21 cellular contexts compared by ENCODE assay signal in genomic region chr17:80283116-80283852, GRCh38. TPM values are rescaled to one million over a fixed set of nuclear protein-coding genes. Genes with fewer than 3 reads are reported as not detected.
DNase-seq lines count a peak whose midpoint lies in the region; ATAC-seq, FAIRE-seq and TF ChIP-seq lines count a peak whose summit lies in the region.
"Had no signal": no experiment of that assay in that cellular context is flagged by ENCODE, and none has a peak within 500 bp of the region (broad histone marks: within the 10 kb centered on the region; RNA-seq: fewer than 3 reads in every experiment).

No MANE protein-coding gene starts in this region.

- H3K36me3 Mint-ChIP-seq in T-helper 17 cell (ENCODE audit: low read depth), result peaks cover 2% of the 10 kb centered on the region

- no peaks in the 10 kb centered on the region for H3K9me2 ChIP-seq in hepatocyte (replicated peaks; ENCODE audit: insufficient read depth)
- H3K9me2 ChIP-seq: SK-N-SH had no signal

- H3K27me3 ChIP-seq in lower lobe of right lung (ENCODE audit: low read depth) (no peaks in the 10 kb centered on the region), hepatocyte (no peaks in the 10 kb centered on the region), HAP-1 (ENCODE audit: low read depth) (no peaks in the 10 kb centered on the region)
- H3K27me3 ChIP-seq: breast epithelium, tibial nerve had no signal

- H3K27me3 Mint-ChIP-seq in T-helper 17 cell, result no peaks in the 10 kb centered on the region
- H3K27me3 Mint-ChIP-seq: activated CD8-positive, alpha-beta memory T cell treated with anti-CD3 and anti-CD28 coated beads, Interleukin-2, amount 10 ng/mL, durations not matched to agents 7 days and 5 days had no signal

- H3K36me3 ChIP-seq in lower lobe of right lung (peaks cover 87% of the 10 kb centered on the region), hepatocyte (replicated peaks; ENCODE audit: insufficient read depth, low read depth) (no peaks in the 10 kb centered on the region), HAP-1 (replicated peaks) (peaks cover 1% of the 10 kb centered on the region; the same call in 1 of the 2 replicates)
- H3K36me3 ChIP-seq: breast epithelium had no signal

- no peak overlapping the region for H3K4me2 ChIP-seq in hepatocyte
- H3K4me2 ChIP-seq: SK-N-SH had no signal

- peaks cover 23% of the 10 kb centered on the region for H3K4me1 ChIP-seq in lower lobe of right lung
- H3K4me1 ChIP-seq in hepatocyte (ENCODE audit: insufficient read depth), result no peaks in the 10 kb centered on the region
- H3K4me1 ChIP-seq in HAP-1, result no peaks in the 10 kb centered on the region

- 87% methylated on average over 18 of the region's 19 CpGs for WGBS in hepatocyte (ENCODE audit: low lambda C conversion rate, missing lambda C conversion rate)

- H3K27ac Mint-ChIP-seq in T-helper 17 cell, result peak overlapping the region; percentile 24
- H3K27ac Mint-ChIP-seq: activated CD8-positive, alpha-beta memory T cell treated with anti-CD3 and anti-CD28 coated beads, Interleukin-2, amount 10 ng/mL, durations not matched to agents 7 days and 5 days; activated naive CD4-positive, alpha-beta T cell treated with anti-CD3 and anti-CD28 coated beads for 36 hours had no signal

- in situ Hi-C loops in HAP-1 (cut with MboI; ENCODE audit: low sequenced_read_pairs), result no loop called here

- no peaks in the 10 kb centered on the region for H4K20me1 ChIP-seq in hepatocyte (ENCODE audit: insufficient read depth, poor library complexity, severe bottlenecking)

- no peak for TF ChIP-seq CTCF in lower lobe of right lung (IDR thresholded peaks at IDR 0.05)
- no peak for TF ChIP-seq CTCF in hepatocyte (IDR thresholded peaks at IDR 0.05; ENCODE audit: poor library complexity)

- no peak overlapping the region for H3K4me3 ChIP-seq in lower lobe of right lung
- H3K4me3 ChIP-seq in hepatocyte, result no peak overlapping the region
- H3K4me3 ChIP-seq in HAP-1, result no peak overlapping the region
- H3K4me3 ChIP-seq: breast epithelium, tibial nerve had no signal

- no peaks in the 10 kb centered on the region for H3K79me2 ChIP-seq in hepatocyte

- DNase-seq in NCI-H2107 treated with DMSO at 0.1 percent for 48 hours (lab: John Stamatoyannopoulos, UW; ENCODE audit: unreplicated experiment) (peak; percentile 47), NCI-H2107 (lab: John Stamatoyannopoulos, UW) (no peak), GM12891 (ENCODE audit: insufficient read length, low spot score) (no peak), T-helper 17 cell (no peak), lower lobe of right lung (peak; percentile 27), hepatocyte (ENCODE audit: low spot score) (no peak), T-helper 9 cell (no peak), HAP-1 (ENCODE audit: low spot score in 2 of 2) (no peak)
- DNase-seq: activated CD8-positive, alpha-beta memory T cell treated with anti-CD3 and anti-CD28 coated beads, Interleukin-2, amount 10 ng/mL, durations not matched to agents 7 days and 5 days; activated naive CD4-positive, alpha-beta T cell treated with anti-CD3 and anti-CD28 coated beads for 36 hours; effector CD4-positive, alpha-beta T cell; EL; hypothalamus; left colon; NCI-H2081 treated with DMSO at 0.1 percent for 48 hours; SK-N-SH; stimulated activated CD4-positive, alpha-beta T cell treated with anti-CD3 and anti-CD28 coated beads, Interleukin-4, amount 100 ng/mL, for 4 hours had no signal

- TF ChIP-seq POLR2A in GM12891 (IDR thresholded peaks at IDR 0.05; ENCODE audit: low read depth, low read length), result peak; percentile 18; the same call in 1 of the 2 replicates

- no peak overlapping the region for H2AFZ ChIP-seq in hepatocyte

- H3K9me3 ChIP-seq in T-helper 17 cell (ENCODE audit: control insufficient read depth, low read length, poor library complexity, severe bottlenecking) (no peaks in the 10 kb centered on the region), lower lobe of right lung (no peaks in the 10 kb centered on the region), hepatocyte (ENCODE audit: low read depth) (no peaks in the 10 kb centered on the region), HAP-1 (no peaks in the 10 kb centered on the region)
- H3K9me3 ChIP-seq: breast epithelium, SK-N-SH, tibial nerve had no signal

- H3K4me1 Mint-ChIP-seq in T-helper 17 cell, result peaks cover 13% of the 10 kb centered on the region

- no peak overlapping the region for H3K27ac ChIP-seq in lower lobe of right lung
- H3K27ac ChIP-seq in hepatocyte, result no peak overlapping the region
- H3K27ac ChIP-seq: breast epithelium, tibial nerve, VCaP had no signal

- no peak overlapping the region for H3K4me3 Mint-ChIP-seq in T-helper 17 cell
- H3K4me3 Mint-ChIP-seq: activated CD8-positive, alpha-beta memory T cell treated with anti-CD3 and anti-CD28 coated beads, Interleukin-2, amount 10 ng/mL, durations not matched to agents 7 days and 5 days; activated naive CD4-positive, alpha-beta T cell treated with anti-CD3 and anti-CD28 coated beads for 36 hours had no signal

- ATAC-seq in T-helper 17 cell (no peak), lower lobe of right lung (no peak)
- ATAC-seq: activated CD8-positive, alpha-beta memory T cell treated with anti-CD3 and anti-CD28 coated beads, Interleukin-2, amount 10 ng/mL, durations not matched to agents 7 days and 5 days; left colon had no signal

- FAIRE-seq in GM12891 (lab: Jason Lieb, UNC), result no peak
- FAIRE-seq: A204.1 had no signal

- intact Hi-C loops in lower lobe of right lung (cut with DNase I), result no loop called here

TF ChIP-seq in GM12891, 5 proteins besides CTCF, POLR2A, EP300 and RAD21:
- TF ChIP-seq POLR2AphosphoS5 (IDR thresholded peaks at IDR 0.05; ENCODE audit: low read depth, low read length), result no peak
- no peak for TF ChIP-seq PAX5 (IDR thresholded peaks at IDR 0.05; ENCODE audit: insufficient read depth, low read length, severe bottlenecking)
- no peak for TF ChIP-seq POU2F2 (IDR thresholded peaks at IDR 0.05; ENCODE audit: low read depth, low read length)
- TF ChIP-seq TAF1 (IDR thresholded peaks at IDR 0.05; ENCODE audit: low read depth, low read length), result no peak
- TF ChIP-seq SPI1 (IDR thresholded peaks at IDR 0.05; ENCODE audit: low read depth, low read length), result no peak
TF ChIP-seq in GM12891: peak in this region for 0.

RNA-seq across cellular contexts. Expression of gene RNF213, which starts 22.6 kb away (rescaled TPM):
- 55.7 TPM for polyA plus RNA-seq in GM12891 (2012; ENCODE audit: low read depth, missing spikeins)
- total RNA-seq in T-helper 17 cell (100 to 1,000 TPM; 528 to 571 TPM), lower lobe of right lung (300 TPM), hepatocyte (53.1 and 57.4 TPM in 2 replicates)
- 21.1 and 32.6 TPM in 2 replicates for polyA plus RNA-seq in hepatocyte

Comparison
In these comparisons a context has a peak if more than half of its experiments do, and no peak if none do; other contexts are left out.
1. DNase-seq: peak in NCI-H2107 treated with DMSO at 0.1 percent for 48 hours (single experiment) and lower lobe of right lung (single experiment); none in NCI-H2107 (single experiment), GM12891 (single experiment), T-helper 17 cell (0 of 3), hepatocyte (single experiment), T-helper 9 cell (single experiment) and HAP-1 (0 of 2).